19 cellular contexts compared by ENCODE assay signal in the genomic region with DNA sequence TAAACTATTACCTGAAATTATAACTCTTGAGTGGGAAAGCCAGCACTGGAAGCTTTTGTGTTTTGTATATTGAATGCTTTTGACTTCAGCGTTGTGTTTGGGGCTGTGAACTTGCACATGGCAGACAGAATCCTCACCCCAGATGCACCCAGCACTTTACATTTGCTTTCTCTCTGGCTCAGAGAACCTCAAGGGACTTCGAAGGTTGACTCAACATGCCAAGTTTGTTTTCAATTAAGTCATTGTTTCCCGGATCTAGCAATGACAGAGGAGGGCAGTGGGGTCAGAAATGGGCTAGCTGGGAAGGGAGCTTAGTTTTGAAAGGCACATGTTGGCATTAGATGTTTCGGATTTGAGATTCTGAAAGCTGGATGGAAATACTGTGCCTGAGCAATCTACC. TPM values are rescaled to one million over a fixed set of nuclear protein-coding genes. Genes with fewer than 3 reads are reported as not detected.
DNase-seq lines count a peak whose midpoint lies in the region; ATAC-seq and TF ChIP-seq lines count a peak whose summit lies in the region.
"Had no signal": no experiment of that assay in that cellular context is flagged by ENCODE, and none has a peak within 500 bp of the region (broad histone marks: within the 10 kb centered on the region; RNA-seq: fewer than 3 reads in every experiment).

No MANE protein-coding gene starts in this region.

- H3K9ac ChIP-seq in SK-N-MC (ENCODE audit: insufficient read length) (no peak overlapping the region), neural cell (ENCODE audit: low read length) (no peak overlapping the region), trophoblast cell (ENCODE audit: low read length) (no peak overlapping the region)

- TF ChIP-seq CTCF in AG10803 (conservative IDR thresholded peaks at IDR 0.05; ENCODE audit: low read length) (no peak), neural cell (IDR thresholded peaks at IDR 0.05; ENCODE audit: poor library complexity, severe bottlenecking) (no peak), uterus (IDR thresholded peaks at IDR 0.05) (no peak)

- H3K79me2 ChIP-seq in neural cell (replicated peaks; ENCODE audit: insufficient read depth, low read length) (peaks cover 86% of the 10 kb centered on the region), trophoblast cell (ENCODE audit: control insufficient read depth, insufficient read depth, low read length, poor library complexity) (peaks cover 4% of the 10 kb centered on the region)

- peak; percentile 49 for DNase-seq in AG10803 (ENCODE audit: low read depth)
- no peak for DNase-seq in SK-N-MC (ENCODE audit: low read depth, low spot score)
- peak; percentile 65 for DNase-seq in fibroblast of gingiva (ENCODE audit: low read depth)
- DNase-seq in trophoblast cell = no peak
- DNase-seq in uterus = no peak
- DNase-seq: activated CD4-positive, alpha-beta memory T cell treated with anti-CD3 and anti-CD28 coated beads for 36 hours; Caco-2; lower lobe of right lung; naive B cell; NCI-H2029; stimulated activated naive CD4-positive, alpha-beta T cell treated with Interleukin-2 at 50 U/mL for 16 hours; T-cell had no signal

- H3K4me1 ChIP-seq in trophoblast cell (ENCODE audit: control insufficient read depth in 1 of 2, insufficient read depth in 2 of 2, low read length in 2 of 2) (peaks cover 26% of the 10 kb centered on the region in 2 experiments), uterus (peaks cover 0 to 32% of the 10 kb centered on the region in 2 donors)

- no peaks in the 10 kb centered on the region for H3K9me2 ChIP-seq in neural cell (ENCODE audit: insufficient read depth, low read length)

- H4K91ac ChIP-seq in trophoblast cell (ENCODE audit: low read depth, low read length) = no peak overlapping the region

- H3K27me3 ChIP-seq in neural cell (ENCODE audit: insufficient read depth, low read depth, low read length) (no peaks in the 10 kb centered on the region), trophoblast cell (ENCODE audit: insufficient read depth, low read length) (no peaks in the 10 kb centered on the region), uterus (no peaks in the 10 kb centered on the region)
- H3K27me3 ChIP-seq: heart left ventricle, tibial nerve had no signal

- TF ChIP-seq EP300 in neural cell (conservative IDR thresholded peaks at IDR 0.05; ENCODE audit: poor library complexity, severe bottlenecking) = no peak

- TF ChIP-seq POLR2A in uterus (IDR thresholded peaks at IDR 0.05) = no peak

- intact Hi-C loops in uterus (cut with DNase I; ENCODE audit: low total_unique reads) = loop anchor here (10.0 kb wide), 1 partner anchor 72 kb away; no protein-coding TSS in a partner anchor

- H2BK5ac ChIP-seq in trophoblast cell (ENCODE audit: low read depth, low read length, poor library complexity) = no peak overlapping the region

- no peak overlapping the region for H4K8ac ChIP-seq in trophoblast cell (ENCODE audit: low read depth, low read length)

- H2BK12ac ChIP-seq in trophoblast cell (ENCODE audit: low read length) = no peak overlapping the region

- no peak overlapping the region for H3K18ac ChIP-seq in trophoblast cell (ENCODE audit: low read length)

- TF ChIP-seq RAD21 in neural cell (conservative IDR thresholded peaks at IDR 0.05) = no peak

- no peaks in the 10 kb centered on the region for H3F3A ChIP-seq in neural cell (ENCODE audit: insufficient read depth, low read length, poor library complexity, severe bottlenecking)

- H3K27ac ChIP-seq in SK-N-MC (0 out of 2 replicates have a peak overlapping the region, but pooled peaks have one; percentile 26), neural cell (ENCODE audit: low read length) (no peak overlapping the region), trophoblast cell (ENCODE audit: low read depth, low read length) (no peak overlapping the region), uterus (no peak overlapping the region)
- H3K27ac ChIP-seq: heart left ventricle, lower lobe of right lung, tibial nerve had no signal

- no peak overlapping the region for H2AK5ac ChIP-seq in trophoblast cell (ENCODE audit: low read length)

- H3K79me1 ChIP-seq in trophoblast cell (ENCODE audit: low read length) = peaks cover 3% of the 10 kb centered on the region

- no peak overlapping the region for H3K14ac ChIP-seq in trophoblast cell (ENCODE audit: low read length)

- H3K4ac ChIP-seq in trophoblast cell (ENCODE audit: low read depth, low read length) = no peak overlapping the region

- peaks cover 32% of the 10 kb centered on the region for H4K20me1 ChIP-seq in neural cell (ENCODE audit: insufficient read depth)

- no peak overlapping the region for H4K12ac ChIP-seq in trophoblast cell (ENCODE audit: low read depth, low read length)

- H3K4me3 ChIP-seq in AG10803 (ENCODE audit: low read length) (no peak overlapping the region), SK-N-MC (no peak overlapping the region; the same call in 1 of the 2 replicates), neural cell (ENCODE audit: low read length) (peak overlapping the region; percentile 11), trophoblast cell (ENCODE audit: low read depth, low read length) (no peak overlapping the region), uterus (no peak overlapping the region)
- H3K4me3 ChIP-seq: HAP-1, heart left ventricle, lower lobe of right lung, tibial nerve had no signal

- H2AFZ ChIP-seq in neural cell (ENCODE audit: low read depth, low read length) (no peak overlapping the region), trophoblast cell (ENCODE audit: insufficient read depth, low read length, poor library complexity) (no peak overlapping the region)

- H2BK120ac ChIP-seq in trophoblast cell (ENCODE audit: insufficient read depth, low read length, poor library complexity) = no peak overlapping the region

- no peaks in the 10 kb centered on the region for H3K9me3 ChIP-seq in SK-N-MC (ENCODE audit: low read depth, low read length)
- H3K9me3 ChIP-seq in neural cell (ENCODE audit: low read length) = no peaks in the 10 kb centered on the region
- no peaks in the 10 kb centered on the region for H3K9me3 ChIP-seq in trophoblast cell (ENCODE audit: insufficient read depth, low read depth, low read length)
- H3K9me3 ChIP-seq in uterus = no peaks in the 10 kb centered on the region
- H3K9me3 ChIP-seq: Caco-2, HAP-1, heart left ventricle, lower lobe of right lung, tibial nerve had no signal

- H3K36me3 ChIP-seq in SK-N-MC (ENCODE audit: insufficient read depth, low read length) = peaks cover 3% of the 10 kb centered on the region; the same call in 1 of the 2 replicates
- no peaks in the 10 kb centered on the region for H3K36me3 ChIP-seq in neural cell (ENCODE audit: insufficient read depth, low read length)
- H3K36me3 ChIP-seq in trophoblast cell (ENCODE audit: control insufficient read depth in 1 of 2, insufficient read depth in 2 of 2, low read length in 2 of 2) = peaks cover 5 to 8% of the 10 kb centered on the region in 2 experiments
- no peaks in the 10 kb centered on the region for H3K36me3 ChIP-seq in uterus
- H3K36me3 ChIP-seq: HAP-1, tibial nerve had no signal

- no peak overlapping the region for H3K23ac ChIP-seq in trophoblast cell (ENCODE audit: low read length)

- WGBS in trophoblast cell (ENCODE audit: extremely low coverage, insufficient coverage, insufficient read length) = no CpG with 5 or more reads among the region's 4 CpGs

- H3K4me2 ChIP-seq in neural cell (ENCODE audit: low read length) = no peak overlapping the region
- no peak overlapping the region for H3K4me2 ChIP-seq in trophoblast cell (ENCODE audit: low read length)

- ATAC-seq in HG03196 (IDR thresholded peaks at IDR 0.05; ENCODE audit: unreplicated experiment) (no peak), HG03108 (IDR thresholded peaks at IDR 0.05; ENCODE audit: unreplicated experiment) (no peak)
- ATAC-seq: esophagus mucosa, lower lobe of right lung, T-cell had no signal

TF ChIP-seq in neural cell, 6 proteins besides CTCF, POLR2A, EP300 and RAD21:
- TF ChIP-seq POLR2AphosphoS5 (IDR thresholded peaks at IDR 0.05) = no peak
- TF ChIP-seq TAF1 (IDR thresholded peaks at IDR 0.05; ENCODE audit: low read depth) = no peak
- TF ChIP-seq SMC3 (conservative IDR thresholded peaks at IDR 0.05; ENCODE audit: poor library complexity) = no peak
- no peak for TF ChIP-seq EZH2 (IDR thresholded peaks at IDR 0.05; ENCODE audit: borderline replicate concordance, insufficient read depth, low read length, poor library complexity, severe bottlenecking)
- TF ChIP-seq, protein P1, sequence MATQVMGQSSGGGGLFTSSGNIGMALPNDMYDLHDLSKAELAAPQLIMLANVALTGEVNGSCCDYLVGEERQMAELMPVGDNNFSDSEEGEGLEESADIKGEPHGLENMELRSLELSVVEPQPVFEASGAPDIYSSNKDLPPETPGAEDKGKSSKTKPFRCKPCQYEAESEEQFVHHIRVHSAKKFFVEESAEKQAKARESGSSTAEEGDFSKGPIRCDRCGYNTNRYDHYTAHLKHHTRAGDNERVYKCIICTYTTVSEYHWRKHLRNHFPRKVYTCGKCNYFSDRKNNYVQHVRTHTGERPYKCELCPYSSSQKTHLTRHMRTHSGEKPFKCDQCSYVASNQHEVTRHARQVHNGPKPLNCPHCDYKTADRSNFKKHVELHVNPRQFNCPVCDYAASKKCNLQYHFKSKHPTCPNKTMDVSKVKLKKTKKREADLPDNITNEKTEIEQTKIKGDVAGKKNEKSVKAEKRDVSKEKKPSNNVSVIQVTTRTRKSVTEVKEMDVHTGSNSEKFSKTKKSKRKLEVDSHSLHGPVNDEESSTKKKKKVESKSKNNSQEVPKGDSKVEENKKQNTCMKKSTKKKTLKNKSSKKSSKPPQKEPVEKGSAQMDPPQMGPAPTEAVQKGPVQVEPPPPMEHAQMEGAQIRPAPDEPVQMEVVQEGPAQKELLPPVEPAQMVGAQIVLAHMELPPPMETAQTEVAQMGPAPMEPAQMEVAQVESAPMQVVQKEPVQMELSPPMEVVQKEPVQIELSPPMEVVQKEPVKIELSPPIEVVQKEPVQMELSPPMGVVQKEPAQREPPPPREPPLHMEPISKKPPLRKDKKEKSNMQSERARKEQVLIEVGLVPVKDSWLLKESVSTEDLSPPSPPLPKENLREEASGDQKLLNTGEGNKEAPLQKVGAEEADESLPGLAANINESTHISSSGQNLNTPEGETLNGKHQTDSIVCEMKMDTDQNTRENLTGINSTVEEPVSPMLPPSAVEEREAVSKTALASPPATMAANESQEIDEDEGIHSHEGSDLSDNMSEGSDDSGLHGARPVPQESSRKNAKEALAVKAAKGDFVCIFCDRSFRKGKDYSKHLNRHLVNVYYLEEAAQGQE (IDR thresholded peaks at IDR 0.05; ENCODE audit: borderline replicate concordance) = no peak
- no peak for TF ChIP-seq MXI1 (conservative IDR thresholded peaks at IDR 0.05; ENCODE audit: poor library complexity, severe bottlenecking)

RNA-seq across cellular contexts. Expression of a gene that starts 22.4 kb away (rescaled TPM):
- polyA plus RNA-seq in neural cell = 18.2 and 19.6 TPM in 2 replicates
- polyA minus RNA-seq in neural cell = 46.0 and 58.6 TPM in 2 replicates
- 11.2 and 11.7 TPM in 2 replicates for polyA plus RNA-seq in trophoblast cell (2013)
- 10 to 100 TPM in 2 of 4 donors, 1 to 10 TPM in 2; 1.3 to 12.0 (median 7.8) TPM for total RNA-seq in uterus

Comparison
In these comparisons a context has a peak if more than half of its experiments do, and no peak if none do; other contexts are left out.
1. DNase-seq: peak in AG10803 (single experiment) and fibroblast of gingiva (single experiment); none in SK-N-MC (single experiment), trophoblast cell (0 of 2) and uterus (0 of 2).